30 cellular contexts compared by ENCODE assay signal in the genomic region with DNA sequence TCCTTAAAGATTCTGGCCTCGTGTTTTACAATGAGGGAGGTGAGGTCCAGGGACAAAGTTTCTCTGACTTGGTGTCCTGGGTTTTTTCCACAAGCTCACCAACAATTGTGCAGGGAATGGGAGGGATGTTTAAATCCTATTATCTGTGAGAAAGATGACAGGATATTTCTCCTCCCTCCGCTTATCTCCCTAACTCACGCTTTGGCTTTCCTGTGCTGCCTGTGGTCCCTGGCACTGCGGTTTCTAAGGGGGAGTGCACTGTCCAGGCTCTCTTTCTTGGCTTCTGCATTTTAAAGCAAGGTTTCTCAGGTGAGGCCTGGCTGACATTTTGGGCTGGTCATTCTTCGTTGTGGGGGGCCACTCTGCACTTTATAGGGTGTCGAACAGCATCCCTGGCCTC. TPM values are rescaled to one million over a fixed set of nuclear protein-coding genes. Genes with fewer than 3 reads are reported as not detected.
DNase-seq lines count a peak whose midpoint lies in the region; ATAC-seq, FAIRE-seq and TF ChIP-seq lines count a peak whose summit lies in the region.
"Had no signal": no experiment of that assay in that cellular context is flagged by ENCODE, and none has a peak within 500 bp of the region (broad histone marks: within the 10 kb centered on the region; RNA-seq: fewer than 3 reads in every experiment).

No MANE protein-coding gene starts in this region.

- CTCF ChIA-PET in OCI-LY7 (lab: Charles Lee; ENCODE audit: unreplicated experiment): interaction anchor here (0.9 to 1.6 kb wide), 2 partner anchors 15 to 25 kb away, joined by 3 to 6 read pairs; no protein-coding TSS in a partner anchor
- CTCF ChIA-PET in K562 (lab: Yijun Ruan, JAX; ENCODE audit: low intra/inter-chr PET ratio): interaction anchor here (0.6 kb wide), 1 partner anchor 501 kb away, joined by 3 read pairs; no protein-coding TSS in a partner anchor

- H3K9me3 Mint-ChIP-seq in activated naive CD8-positive, alpha-beta T cell treated with anti-CD3 and anti-CD28 coated beads for 36 hours: no peaks in the 10 kb centered on the region
- no peaks in the 10 kb centered on the region for H3K9me3 Mint-ChIP-seq in activated naive CD8-positive, alpha-beta T cell treated with anti-CD3 and anti-CD28 coated beads, Interleukin-2, amount 50 U/mL, for 24 hours
- H3K9me3 Mint-ChIP-seq in GM23338: no peaks in the 10 kb centered on the region
- H3K9me3 Mint-ChIP-seq: immature natural killer cell had no signal

- TF ChIP-seq RAD21 in K562 (CRISPR knock-in tag; conservative IDR thresholded peaks at IDR 0.05 in 1 of 2, IDR thresholded peaks at IDR 0.05 in 1 of 2): no peak

- no peak for TF ChIP-seq CTCF in OCI-LY7 (conservative IDR thresholded peaks at IDR 0.05; ENCODE audit: low read length)
- TF ChIP-seq CTCF in K562 (IDR thresholded peaks at IDR 0.05 in 2 of 3, conservative IDR thresholded peaks at IDR 0.05 in 1 of 3; ENCODE audit: insufficient read depth in 2 of 3, low read depth in 1 of 3, low read length in 3 of 3): no peak
- TF ChIP-seq CTCF in GM23338 (conservative IDR thresholded peaks at IDR 0.05; ENCODE audit: low read depth in 2 of 2): no peak

- peaks cover 80% of the 10 kb centered on the region for H3K36me3 ChIP-seq in OCI-LY7 (ENCODE audit: insufficient read depth, low read length)
- H3K36me3 ChIP-seq in K562 (ENCODE audit: control insufficient read depth, insufficient read depth, low read length): peaks cover 75% of the 10 kb centered on the region
- H3K36me3 ChIP-seq in GM23338 (ENCODE audit: insufficient read depth): peaks cover 11% of the 10 kb centered on the region; the same call in 1 of the 2 replicates

- peak overlapping the region; percentile 70 for H3K4me2 ChIP-seq in OCI-LY7 (ENCODE audit: low read length)
- no peak overlapping the region for H3K4me2 ChIP-seq in K562 (ENCODE audit: insufficient read depth, low read length)
- H3K4me2 ChIP-seq in GM23338: no peak overlapping the region
- H3K4me2 ChIP-seq: KMS-11 had no signal

- H2AFZ ChIP-seq in OCI-LY7 (ENCODE audit: low read length) (peak overlapping the region; percentile 1; the same call in 1 of the 2 replicates), K562 (ENCODE audit: low read depth, low read length) (no peak overlapping the region), GM23338 (no peak overlapping the region)

- H3K4me3 ChIP-seq in OCI-LY7 (ENCODE audit: low read depth, low read length, poor library complexity, severe bottlenecking) (peak overlapping the region; percentile 38), K562 (no peak overlapping the region), GM23338 (no peak overlapping the region)
- H3K4me3 ChIP-seq: prostate gland, sigmoid colon, thyroid gland had no signal

- WGBS in K562 (ENCODE audit: insufficient coverage, low coverage, missing lambda C conversion rate): 27% methylated on average over 6 of the region's 6 CpGs

- H3K4me1 ChIP-seq in OCI-LY7 (ENCODE audit: insufficient read depth, low read length, poor library complexity, severe bottlenecking) (peaks cover 65% of the 10 kb centered on the region), K562 (replicated peaks in 1 of 2; ENCODE audit: control insufficient read depth in 2 of 2, insufficient read depth in 2 of 2, low read length in 2 of 2) (peaks cover 19 to 28% of the 10 kb centered on the region in 2 experiments), GM23338 (ENCODE audit: insufficient read depth) (peaks cover 9% of the 10 kb centered on the region)
- H3K4me1 ChIP-seq: prostate gland had no signal

- no peaks in the 10 kb centered on the region for H3K27me3 Mint-ChIP-seq in activated naive CD8-positive, alpha-beta T cell treated with anti-CD3 and anti-CD28 coated beads for 36 hours
- no peaks in the 10 kb centered on the region for H3K27me3 Mint-ChIP-seq in activated naive CD8-positive, alpha-beta T cell treated with anti-CD3 and anti-CD28 coated beads, Interleukin-2, amount 50 U/mL, for 24 hours
- H3K27me3 Mint-ChIP-seq in GM23338 (ENCODE audit: insufficient read depth, low read depth, poor library complexity): peaks cover 10% of the 10 kb centered on the region

- TF ChIP-seq EP300 in K562 (IDR thresholded peaks at IDR 0.05; ENCODE audit: low read length): no peak

- H3K9ac ChIP-seq in K562 (ENCODE audit: insufficient read depth in 1 of 2, low read depth in 2 of 2, low read length in 2 of 2): 0 out of 4 replicates have a peak overlapping the region, but pooled peaks of 1 of the 2 experiments have one; percentile 49
- H3K9ac ChIP-seq: KMS-11 had no signal

- peak overlapping the region; percentile 71 for H3K27ac Mint-ChIP-seq in activated naive CD8-positive, alpha-beta T cell treated with anti-CD3 and anti-CD28 coated beads for 36 hours
- no peak overlapping the region for H3K27ac Mint-ChIP-seq in activated naive CD8-positive, alpha-beta T cell treated with anti-CD3 and anti-CD28 coated beads, Interleukin-2, amount 50 U/mL, for 24 hours
- H3K27ac Mint-ChIP-seq in GM23338: no peak overlapping the region

- ATAC-seq in activated naive CD8-positive, alpha-beta T cell treated with anti-CD3 and anti-CD28 coated beads, Interleukin-2, amount 50 U/mL, for 24 hours: no peak
- no peak for ATAC-seq in K562
- ATAC-seq in GM21360 (IDR thresholded peaks at IDR 0.05; ENCODE audit: unreplicated experiment): no peak
- no peak for ATAC-seq in GM23338
- no peak for ATAC-seq in HG02588 (IDR thresholded peaks at IDR 0.05; ENCODE audit: unreplicated experiment)
- ATAC-seq: activated CD4-positive, CD25-positive, alpha-beta regulatory T cell treated with anti-CD3 and anti-CD28 coated beads, Interleukin-2, amount 50 U/mL, for 24 hours; Panc1 had no signal

- H3K9me3 ChIP-seq in OCI-LY7 (ENCODE audit: low read length): no peaks in the 10 kb centered on the region
- no peaks in the 10 kb centered on the region for H3K9me3 ChIP-seq in K562 (replicated peaks; ENCODE audit: control insufficient read depth, insufficient read depth, low read depth, low read length)
- H3K9me3 ChIP-seq: prostate gland, sigmoid colon, thyroid gland had no signal

- H3K4me3 Mint-ChIP-seq in activated naive CD8-positive, alpha-beta T cell treated with anti-CD3 and anti-CD28 coated beads for 36 hours: no peak overlapping the region
- no peak overlapping the region for H3K4me3 Mint-ChIP-seq in activated naive CD8-positive, alpha-beta T cell treated with anti-CD3 and anti-CD28 coated beads, Interleukin-2, amount 50 U/mL, for 24 hours
- H3K4me3 Mint-ChIP-seq in GM23338: no peak overlapping the region
- H3K4me3 Mint-ChIP-seq: immature natural killer cell had no signal

- TF ChIP-seq POLR2A in K562 (conservative IDR thresholded peaks at IDR 0.05): no peak

- peaks cover 38% of the 10 kb centered on the region for H3K36me3 Mint-ChIP-seq in activated naive CD8-positive, alpha-beta T cell treated with anti-CD3 and anti-CD28 coated beads for 36 hours
- H3K36me3 Mint-ChIP-seq in activated naive CD8-positive, alpha-beta T cell treated with anti-CD3 and anti-CD28 coated beads, Interleukin-2, amount 50 U/mL, for 24 hours (ENCODE audit: low read depth): peaks cover 55% of the 10 kb centered on the region
- H3K36me3 Mint-ChIP-seq in GM23338 (ENCODE audit: low read depth): peaks cover 48% of the 10 kb centered on the region

- intact Hi-C loops in OCI-LY7 (cut with micrococcal nuclease; ENCODE audit: unreplicated experiment): no loop called here
- intact Hi-C loops in K562 (cut with micrococcal nuclease): no loop called here

- peak overlapping the region; percentile 75 for H3K27ac ChIP-seq in OCI-LY7 (ENCODE audit: low read depth, low read length, poor library complexity, severe bottlenecking)
- no peak overlapping the region for H3K27ac ChIP-seq in K562 (ENCODE audit: extremely low read depth, low read depth, low read length)
- no peak overlapping the region for H3K27ac ChIP-seq in GM23338 (ENCODE audit: low read depth)
- H3K27ac ChIP-seq: brain microvascular endothelial cell, KMS-11, prostate gland, sigmoid colon, thyroid gland had no signal

- no peaks in the 10 kb centered on the region for H3K9me1 ChIP-seq in K562 (ENCODE audit: control insufficient read depth, insufficient read depth, low read length)

- peaks cover 20% of the 10 kb centered on the region for H3K79me2 ChIP-seq in OCI-LY7 (ENCODE audit: insufficient read depth, low read depth, low read length)
- peaks cover 20% of the 10 kb centered on the region for H3K79me2 ChIP-seq in K562 (ENCODE audit: control insufficient read depth, insufficient read depth, low read length)
- peaks cover 29% of the 10 kb centered on the region for H3K79me2 ChIP-seq in GM23338 (replicated peaks; ENCODE audit: insufficient read depth)

- FAIRE-seq in K562 (lab: Jason Lieb, UNC): peak; percentile 69
- FAIRE-seq: endothelial cell of umbilical vein had no signal

- no peaks in the 10 kb centered on the region for H3K9me2 ChIP-seq in OCI-LY7 (ENCODE audit: insufficient read depth, low read length)
- no peaks in the 10 kb centered on the region for H3K9me2 ChIP-seq in GM23338 (ENCODE audit: insufficient read depth)

- no peaks in the 10 kb centered on the region for H3K27me3 ChIP-seq in K562 (ENCODE audit: control insufficient read depth in 2 of 2, insufficient read depth in 2 of 2, low read length in 2 of 2)
- H3K27me3 ChIP-seq in GM23338 (ENCODE audit: insufficient read depth): no peaks in the 10 kb centered on the region
- H3K27me3 ChIP-seq: brain microvascular endothelial cell, sigmoid colon, thyroid gland had no signal

- no peak for DNase-seq in activated naive CD8-positive, alpha-beta T cell treated with anti-CD3 and anti-CD28 coated beads for 36 hours
- no peak for DNase-seq in activated naive CD8-positive, alpha-beta T cell treated with anti-CD3 and anti-CD28 coated beads, Interleukin-2, amount 50 U/mL, for 24 hours
- DNase-seq in OCI-LY7 (ENCODE audit: low spot score) (no peak), K562 (ENCODE audit: extremely low read depth in 1 of 4, low spot score in 3 of 4) (peak in 2 of 4 experiments; percentile 38 to 44), GM23338 (ENCODE audit: low spot score) (no peak), NCI-H1694 (lab: John Stamatoyannopoulos, UW) (no peak)
- DNase-seq: activated gamma-delta T cell treated with Interleukin-2 at 50 U/mL for 16 hours; activated T-cell treated with anti-CD3 and anti-CD28 coated beads for 4 hours; amniotic stem cell; brain microvascular endothelial cell; COR-L47; DMS53; GDM1; hippocampal formation; immature natural killer cell; mesenchymal stem cell; NCI-H1417 treated with DMSO at 0.1 percent for 48 hours; NCI-H510A; SHP77 treated with DMSO at 0.1 percent for 48 hours; sigmoid colon; stimulated activated naive CD4-positive, alpha-beta T cell treated with Interleukin-2 at 50 U/mL for 16 hours; T1000; thyroid gland had no signal

- POLR2A ChIA-PET in OCI-LY7 (lab: Charles Lee) (interaction anchor here (1.0 to 1.6 kb wide), 4 partner anchors 15 to 39 kb away, joined by 4 to 13 read pairs (median 5); a partner anchor contains a TSS), K562 (lab: Yijun Ruan, JAX) (interaction anchor here (0.7 to 4.0 kb wide), 3 partner anchors 16 to 388 kb away, joined by 3 to 21 read pairs (median 3); a partner anchor contains a TSS)

- BruUV-seq in OCI-LY7 (replicated peaks; lab: Mats Ljungman, UMichigan): no TSS peak
- no TSS peak for BruUV-seq in K562 (replicated peaks; lab: Mats Ljungman, UMichigan)

- H3F3A ChIP-seq in GM23338 (replicated peaks; ENCODE audit: low read depth): peaks cover 22% of the 10 kb centered on the region

- H3K4me1 Mint-ChIP-seq in activated naive CD8-positive, alpha-beta T cell treated with anti-CD3 and anti-CD28 coated beads for 36 hours: peaks cover 66% of the 10 kb centered on the region
- peaks cover 81% of the 10 kb centered on the region for H3K4me1 Mint-ChIP-seq in activated naive CD8-positive, alpha-beta T cell treated with anti-CD3 and anti-CD28 coated beads, Interleukin-2, amount 50 U/mL, for 24 hours
- H3K4me1 Mint-ChIP-seq in GM23338: peaks cover 13% of the 10 kb centered on the region; the same call in 2 of the 3 replicates

- in situ Hi-C loops in K562 (cut with MboI): no loop called here

- no peaks in the 10 kb centered on the region for H4K20me1 ChIP-seq in OCI-LY7 (ENCODE audit: insufficient read depth, low read length)
- peaks cover 20% of the 10 kb centered on the region for H4K20me1 ChIP-seq in K562 (replicated peaks; ENCODE audit: control insufficient read depth, insufficient read depth, low read length)
- H4K20me1 ChIP-seq in GM23338 (replicated peaks; ENCODE audit: insufficient read depth): no peaks in the 10 kb centered on the region; the same call in 1 of the 2 replicates

RNA-seq across cellular contexts. Expression of a gene that starts 16.4 kb away (rescaled TPM):
- 10 to 100 TPM; 63.7 to 72.0 TPM for total RNA-seq in activated naive CD8-positive, alpha-beta T cell treated with anti-CD3 and anti-CD28 coated beads for 36 hours
- total RNA-seq in OCI-LY7 (2014; rRNA removed; shearing (Covaris generic)): 52.3 and 77.6 TPM in 2 replicates
- total RNA-seq in OCI-LY7 (2022) (106 and 122 TPM in 2 replicates), K562 (2014; rRNA removed) (16.3 and 27.7 TPM in 2 replicates), K562 (2014; rRNA removed; fragmentation: Illumina TruSeq; extraction: Trizol) (25.4 and 26.5 TPM in 2 replicates), K562 (2015; rRNA removed; fragmentation: Illumina TruSeq; extraction: Trizol) (21.3 and 23.7 TPM in 2 replicates), K562 (2021) (60.9 and 64.9 TPM in 2 replicates)
- 229 and 410 TPM in 2 replicates for total RNA-seq in K562 (2011; cell fraction: chromatin; rRNA removed; ENCODE audit: low replicate concordance)
- total RNA-seq in K562 (2011; cell fraction: nucleolus; rRNA removed): 168 and 211 TPM in 2 replicates
- total RNA-seq in K562 (2011; cell fraction: nucleoplasm; rRNA removed): 138 and 145 TPM in 2 replicates
- polyA plus RNA-seq in K562 (2011; rRNA removed) (40.9 and 74.6 TPM in 2 replicates), K562 (2014; fragmentation: Illumina TruSeq; extraction: Trizol) (51.7 and 54.2 TPM in 2 replicates), K562 (2014; fragmentation: Nextera tagmentation; extraction: Ambion mirVana) (1 to 10 TPM; 5.7 to 6.3 TPM), K562 (2014; rRNA removed) (41.2 and 45.9 TPM in 2 replicates), GM23338 (2016; fragmentation: Nextera tagmentation; extraction: Ambion mirVana) (20.8 and 22.5 TPM in 2 replicates)
- 24.6 and 25.5 TPM in 2 replicates for polyA plus RNA-seq in K562 (2011; cell fraction: cytosol; rRNA removed)
- polyA plus RNA-seq in K562 (2011; cell fraction: nucleus; rRNA removed): 329 and 442 TPM in 2 replicates
- polyA plus RNA-seq in K562 (2012): 65.7 and 79.7 TPM in 2 replicates
- 76.1 and 105 TPM in 2 replicates for polyA minus RNA-seq in K562 (2011; rRNA and poly(A)+ RNA removed)
- polyA minus RNA-seq in K562 (2011; cell fraction: cytosol; rRNA and poly(A)+ RNA removed): 29.3 and 34.2 TPM in 2 replicates
- 52.4 and 72.0 TPM in 2 replicates for polyA minus RNA-seq in K562 (2011; cell fraction: nucleus; rRNA and poly(A)+ RNA removed)
- 29.4 and 54.3 TPM in 2 replicates for total RNA-seq in GM23338 (2014; rRNA removed; shearing (Covaris generic))

RNA-seq across cellular contexts. Expression of a gene that starts 16.7 kb away (rescaled TPM):
- 10 to 100 TPM; 93.5 to 96.9 TPM for total RNA-seq in activated naive CD8-positive, alpha-beta T cell treated with anti-CD3 and anti-CD28 coated beads for 36 hours
- 123 and 127 TPM in 2 replicates for total RNA-seq in OCI-LY7 (2014; rRNA removed; shearing (Covaris generic))
- 90.2 and 103 TPM in 2 replicates for total RNA-seq in OCI-LY7 (2022)
- 58.3 and 91.9 TPM in 2 replicates for total RNA-seq in K562 (2011; cell fraction: chromatin; rRNA removed; ENCODE audit: low replicate concordance)
- total RNA-seq in K562 (2011; cell fraction: nucleolus; rRNA removed): 73.0 and 88.6 TPM in 2 replicates
- 64.5 and 67.2 TPM in 2 replicates for total RNA-seq in K562 (2011; cell fraction: nucleoplasm; rRNA removed)
- total RNA-seq in K562 (2014; rRNA removed): 115 and 137 TPM in 2 replicates
- 128 and 142 TPM in 2 replicates for total RNA-seq in K562 (2014; rRNA removed; fragmentation: Illumina TruSeq; extraction: Trizol)
- total RNA-seq in K562 (2015; rRNA removed; fragmentation: Illumina TruSeq; extraction: Trizol): 124 and 132 TPM in 2 replicates
- 117 and 120 TPM in 2 replicates for total RNA-seq in K562 (2021)
- 90.8 and 115 TPM in 2 replicates for polyA plus RNA-seq in K562 (2011; rRNA removed)
- polyA plus RNA-seq in K562 (2011; cell fraction: cytosol; rRNA removed): 83.0 and 98.9 TPM in 2 replicates
- polyA plus RNA-seq in K562 (2011; cell fraction: nucleus; rRNA removed): 73.0 and 76.0 TPM in 2 replicates
- polyA plus RNA-seq in K562 (2012): 60.3 and 98.2 TPM in 2 replicates
- polyA plus RNA-seq in K562 (2014; fragmentation: Illumina TruSeq; extraction: Trizol): 140 and 153 TPM in 2 replicates
- polyA plus RNA-seq in K562 (2014; fragmentation: Nextera tagmentation; extraction: Ambion mirVana): 100 to 1,000 TPM; 236 to 244 TPM
- polyA plus RNA-seq in K562 (2014; rRNA removed): 107 and 126 TPM in 2 replicates
- polyA minus RNA-seq in K562 (2011; rRNA and poly(A)+ RNA removed): 75.2 and 86.1 TPM in 2 replicates
- polyA minus RNA-seq in K562 (2011; cell fraction: cytosol; rRNA and poly(A)+ RNA removed): 34.9 and 44.7 TPM in 2 replicates
- polyA minus RNA-seq in K562 (2011; cell fraction: nucleus; rRNA and poly(A)+ RNA removed): 34.5 and 47.3 TPM in 2 replicates
- 60.6 and 72.8 TPM in 2 replicates for total RNA-seq in GM23338 (2014; rRNA removed; shearing (Covaris generic))
- 104 and 114 TPM in 2 replicates for polyA plus RNA-seq in GM23338 (2016; fragmentation: Nextera tagmentation; extraction: Ambion mirVana)

RNA-seq across cellular contexts. Expression of a gene that starts 26.0 kb away (rescaled TPM):
- total RNA-seq in activated naive CD8-positive, alpha-beta T cell treated with anti-CD3 and anti-CD28 coated beads for 36 hours: 10 to 100 TPM; 35.3 to 38.1 TPM
- total RNA-seq in OCI-LY7 (2014; rRNA removed; shearing (Covaris generic)): 69.4 and 70.9 TPM in 2 replicates
- total RNA-seq in OCI-LY7 (2022) (132 and 139 TPM in 2 replicates), K562 (2014; rRNA removed) (22.4 and 25.2 TPM in 2 replicates), K562 (2014; rRNA removed; fragmentation: Illumina TruSeq; extraction: Trizol) (11.8 and 12.3 TPM in 2 replicates), K562 (2015; rRNA removed; fragmentation: Illumina TruSeq; extraction: Trizol) (13.2 and 14.0 TPM in 2 replicates), K562 (2021) (23.0 and 27.1 TPM in 2 replicates)
- 28.8 and 42.4 TPM in 2 replicates for total RNA-seq in K562 (2011; cell fraction: chromatin; rRNA removed; ENCODE audit: low replicate concordance)
- total RNA-seq in K562 (2011; cell fraction: nucleolus; rRNA removed): 36.0 and 43.4 TPM in 2 replicates
- 32.6 and 37.5 TPM in 2 replicates for total RNA-seq in K562 (2011; cell fraction: nucleoplasm; rRNA removed)
- polyA plus RNA-seq in K562 (2011; rRNA removed) (50.8 and 53.9 TPM in 2 replicates), K562 (2014; fragmentation: Illumina TruSeq; extraction: Trizol) (25.5 and 28.1 TPM in 2 replicates), K562 (2014; fragmentation: Nextera tagmentation; extraction: Ambion mirVana) (10 to 100 TPM; 46.7 to 63.8 TPM), K562 (2014; rRNA removed) (30.6 and 36.0 TPM in 2 replicates), GM23338 (2016; fragmentation: Nextera tagmentation; extraction: Ambion mirVana) (9.4 and 11.3 TPM in 2 replicates)
- polyA plus RNA-seq in K562 (2011; cell fraction: cytosol; rRNA removed): 71.3 and 91.1 TPM in 2 replicates
- polyA plus RNA-seq in K562 (2011; cell fraction: nucleus; rRNA removed): 56.0 and 67.5 TPM in 2 replicates
- 28.0 and 61.3 TPM in 2 replicates for polyA plus RNA-seq in K562 (2012)
- 25.6 TPM in 2 replicates for polyA minus RNA-seq in K562 (2011; rRNA and poly(A)+ RNA removed)
- 13.5 and 16.8 TPM in 2 replicates for polyA minus RNA-seq in K562 (2011; cell fraction: cytosol; rRNA and poly(A)+ RNA removed)
- 8.3 and 15.0 TPM in 2 replicates for polyA minus RNA-seq in K562 (2011; cell fraction: nucleus; rRNA and poly(A)+ RNA removed)
- 15.5 and 15.9 TPM in 2 replicates for total RNA-seq in GM23338 (2014; rRNA removed; shearing (Covaris generic))

RNA-seq across cellular contexts. Expression of a gene that starts 39.5 kb away (rescaled TPM):
- 100 to 1,000 TPM; 134 to 137 TPM for total RNA-seq in activated naive CD8-positive, alpha-beta T cell treated with anti-CD3 and anti-CD28 coated beads for 36 hours
- total RNA-seq in OCI-LY7 (2014; rRNA removed; shearing (Covaris generic)): 129 and 130 TPM in 2 replicates
- total RNA-seq in OCI-LY7 (2022) (187 and 219 TPM in 2 replicates), K562 (2014; rRNA removed) (50.2 and 52.4 TPM in 2 replicates), K562 (2014; rRNA removed; fragmentation: Illumina TruSeq; extraction: Trizol) (99.8 and 115 TPM in 2 replicates), K562 (2015; rRNA removed; fragmentation: Illumina TruSeq; extraction: Trizol) (77.1 and 81.2 TPM in 2 replicates), K562 (2021) (121 and 127 TPM in 2 replicates)
- 303 and 492 TPM in 2 replicates for total RNA-seq in K562 (2011; cell fraction: chromatin; rRNA removed; ENCODE audit: low replicate concordance)
- total RNA-seq in K562 (2011; cell fraction: nucleolus; rRNA removed): 243 and 287 TPM in 2 replicates
- total RNA-seq in K562 (2011; cell fraction: nucleoplasm; rRNA removed): 239 and 282 TPM in 2 replicates
- polyA plus RNA-seq in K562 (2011; rRNA removed) (128 and 135 TPM in 2 replicates), K562 (2014; fragmentation: Illumina TruSeq; extraction: Trizol) (82.2 and 83.7 TPM in 2 replicates), K562 (2014; fragmentation: Nextera tagmentation; extraction: Ambion mirVana) (100 to 1,000 TPM; 156 to 177 TPM), K562 (2014; rRNA removed) (110 and 116 TPM in 2 replicates), GM23338 (2016; fragmentation: Nextera tagmentation; extraction: Ambion mirVana) (114 and 116 TPM in 2 replicates)
- 184 and 192 TPM in 2 replicates for polyA plus RNA-seq in K562 (2011; cell fraction: cytosol; rRNA removed)
- polyA plus RNA-seq in K562 (2011; cell fraction: nucleus; rRNA removed): 521 and 638 TPM in 2 replicates
- 56.6 and 88.3 TPM in 2 replicates for polyA plus RNA-seq in K562 (2012)
- 62.4 and 87.2 TPM in 2 replicates for polyA minus RNA-seq in K562 (2011; rRNA and poly(A)+ RNA removed)
- polyA minus RNA-seq in K562 (2011; cell fraction: cytosol; rRNA and poly(A)+ RNA removed): 45.2 and 54.1 TPM in 2 replicates
- 79.4 and 108 TPM in 2 replicates for polyA minus RNA-seq in K562 (2011; cell fraction: nucleus; rRNA and poly(A)+ RNA removed)
- total RNA-seq in GM23338 (2014; rRNA removed; shearing (Covaris generic)): 57.2 and 59.4 TPM in 2 replicates

RNA-seq across cellular contexts. Expression of a gene that starts 44.2 kb away (rescaled TPM):
- total RNA-seq in activated naive CD8-positive, alpha-beta T cell treated with anti-CD3 and anti-CD28 coated beads for 36 hours: 100 to 1,000 TPM; 103 to 107 TPM
- total RNA-seq in OCI-LY7 (2014; rRNA removed; shearing (Covaris generic)): 113 TPM in 2 replicates
- total RNA-seq in OCI-LY7 (2022) (118 and 144 TPM in 2 replicates), K562 (2014; rRNA removed) (56.1 and 71.6 TPM in 2 replicates), K562 (2014; rRNA removed; fragmentation: Illumina TruSeq; extraction: Trizol) (35.9 and 45.2 TPM in 2 replicates), K562 (2015; rRNA removed; fragmentation: Illumina TruSeq; extraction: Trizol) (49.0 and 49.3 TPM in 2 replicates), K562 (2021) (73.4 and 76.6 TPM in 2 replicates)
- total RNA-seq in K562 (2011; cell fraction: chromatin; rRNA removed; ENCODE audit: low replicate concordance): 80.8 and 110 TPM in 2 replicates
- 83.7 and 96.9 TPM in 2 replicates for total RNA-seq in K562 (2011; cell fraction: nucleolus; rRNA removed)
- 75.9 and 93.0 TPM in 2 replicates for total RNA-seq in K562 (2011; cell fraction: nucleoplasm; rRNA removed)
- polyA plus RNA-seq in K562 (2011; rRNA removed) (51.7 and 55.3 TPM in 2 replicates), K562 (2014; fragmentation: Illumina TruSeq; extraction: Trizol) (57.1 and 60.9 TPM in 2 replicates), K562 (2014; fragmentation: Nextera tagmentation; extraction: Ambion mirVana) (10 to 100 TPM; 33.4 to 49.3 TPM), K562 (2014; rRNA removed) (73.1 and 83.5 TPM in 2 replicates), GM23338 (2016; fragmentation: Nextera tagmentation; extraction: Ambion mirVana) (17.9 and 19.4 TPM in 2 replicates)
- polyA plus RNA-seq in K562 (2011; cell fraction: cytosol; rRNA removed): 70.2 and 111 TPM in 2 replicates
- 50.7 and 83.5 TPM in 2 replicates for polyA plus RNA-seq in K562 (2011; cell fraction: nucleus; rRNA removed)
- 26.6 and 58.9 TPM in 2 replicates for polyA plus RNA-seq in K562 (2012)
- polyA minus RNA-seq in K562 (2011; rRNA and poly(A)+ RNA removed): 29.7 and 31.1 TPM in 2 replicates
- 18.5 and 33.6 TPM in 2 replicates for polyA minus RNA-seq in K562 (2011; cell fraction: cytosol; rRNA and poly(A)+ RNA removed)
- polyA minus RNA-seq in K562 (2011; cell fraction: nucleus; rRNA and poly(A)+ RNA removed): 32.9 and 44.3 TPM in 2 replicates
- 16.3 and 22.4 TPM in 2 replicates for total RNA-seq in GM23338 (2014; rRNA removed; shearing (Covaris generic))
